Comparison of ENCODE assay signal across 1 cellular context in genomic region chr12:132657004-132657727, GRCh38.
TF ChIP-seq lines count a peak whose summit lies in the region.

No MANE protein-coding gene starts in this region.

TF ChIP-seq in GM23338, 12 proteins besides CTCF, POLR2A, EP300 and RAD21 (continued from another document):
- no peak for TF ChIP-seq ZNF462 (CRISPR knock-in tag; IDR thresholded peaks at IDR 0.05)
- TF ChIP-seq REST (IDR thresholded peaks at IDR 0.05; ENCODE audit: unreplicated experiment): no peak
- no peak for TF ChIP-seq STAT1 (IDR thresholded peaks at IDR 0.05; ENCODE audit: unreplicated experiment)
